8 cellular contexts compared by ENCODE assay signal in the genomic region with DNA sequence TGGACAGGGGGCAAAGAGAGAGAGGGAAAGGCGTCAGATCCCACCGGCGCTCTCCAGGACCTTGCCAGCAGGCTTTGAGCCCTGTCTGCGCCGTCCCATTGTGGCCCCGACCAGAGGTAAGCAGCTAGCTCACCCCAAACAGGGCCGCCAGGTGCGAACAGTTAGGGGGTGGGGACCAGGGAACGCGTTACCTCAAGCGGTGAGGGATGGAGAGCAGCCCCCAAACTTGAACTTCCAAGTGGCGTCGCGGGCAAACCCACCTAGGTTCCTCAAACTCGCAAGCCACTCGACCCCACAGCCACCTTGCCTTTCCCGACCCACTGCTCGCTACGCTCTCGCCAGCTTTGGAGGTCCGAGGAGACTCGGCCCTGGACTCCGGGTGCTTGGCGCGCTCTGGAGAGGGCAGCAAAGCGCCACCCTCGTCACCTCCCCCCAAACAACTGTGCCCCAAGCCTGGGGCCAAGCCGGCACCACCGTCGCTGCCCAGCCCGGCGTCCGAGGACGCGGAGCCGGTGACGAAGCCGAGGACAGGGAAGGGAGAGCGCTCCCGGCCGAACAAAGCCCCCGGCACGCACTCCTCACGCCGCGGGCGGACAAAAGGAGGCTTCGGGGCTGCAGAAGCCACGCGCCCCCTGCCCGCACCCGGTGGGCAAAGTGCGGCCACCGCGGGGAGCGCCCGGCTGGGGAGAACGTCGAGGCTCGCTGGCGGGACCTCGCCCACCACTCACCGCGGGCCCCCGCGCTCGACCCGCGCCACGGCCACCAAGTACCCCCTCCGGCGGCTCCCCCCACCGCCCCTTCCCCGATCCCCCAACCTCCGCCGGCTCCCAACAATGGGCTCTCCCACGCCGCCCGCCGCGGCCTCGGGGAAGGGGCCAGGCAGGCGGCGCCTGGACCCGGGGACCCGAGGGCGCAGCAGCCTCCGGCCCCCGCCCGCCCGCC. TPM values are rescaled to one million over a fixed set of nuclear protein-coding genes. Genes with fewer than 3 reads are reported as not detected.
A peak's percentile ranks its signal among the peaks of the same experiment; 100 is the strongest.
DNase-seq lines count a peak whose midpoint lies in the region; ATAC-seq and TF ChIP-seq lines count a peak whose summit lies in the region.

No MANE protein-coding gene starts in this region.

- H3K9me3 Mint-ChIP-seq in dendritic cell treated with granulocyte-macrophage colony-stimulating factor and Interleukin-4, amounts not matched to agents 40 ng/mL and 50 ng/mL, for 4 days, result no peaks in the 10 kb centered on the region

- no peaks in the 10 kb centered on the region for H3K27me3 ChIP-seq in Panc1 (ENCODE audit: control insufficient read depth, insufficient read depth, low read length)
- no peaks in the 10 kb centered on the region for H3K27me3 ChIP-seq in uterus

- no peak; the same call in 1 of the 2 replicates for TF ChIP-seq CTCF in Panc1 (IDR thresholded peaks at IDR 0.05)
- peak in 1 of 4 experiments; percentile 10 for TF ChIP-seq CTCF in uterus (IDR thresholded peaks at IDR 0.05)

- TF ChIP-seq POLR2A in uterus (IDR thresholded peaks at IDR 0.05), result peak in 1 of 2 donors; percentile 16

- ATAC-seq in Panc1, result 0 out of 2 replicates have a peak, but pooled peaks have one; percentile 22
- no peak for ATAC-seq in HG03354 (IDR thresholded peaks at IDR 0.05; ENCODE audit: poor library complexity, severe bottlenecking, unreplicated experiment)

- H3K4me3 ChIP-seq in Panc1 (ENCODE audit: low read depth in 2 of 2, low read length in 2 of 2) (peak overlapping the region; percentile 48 to 57), mesodermal cell (ENCODE audit: extremely low read depth, insufficient read depth, low read length, poor library complexity, severe bottlenecking) (peak overlapping the region; percentile 91), uterus (peak overlapping the region; percentile 57 to 97)

- BruUV-seq in Panc1 (replicated peaks; lab: Mats Ljungman, UMichigan), result no TSS peak

- H3K36me3 Mint-ChIP-seq in dendritic cell treated with granulocyte-macrophage colony-stimulating factor and Interleukin-4, amounts not matched to agents 40 ng/mL and 50 ng/mL, for 4 days (ENCODE audit: low read depth), result peaks cover 44% of the 10 kb centered on the region

- H3K4me1 Mint-ChIP-seq in dendritic cell treated with granulocyte-macrophage colony-stimulating factor and Interleukin-4, amounts not matched to agents 40 ng/mL and 50 ng/mL, for 4 days (ENCODE audit: low read depth), result peaks cover 63% of the 10 kb centered on the region

- in situ Hi-C loops in Panc1 (cut with HindIII; ENCODE audit: low pct_unique_long_range_greater_than_20kb, low sequenced_read_pairs), result no loop called here

- H3K4me1 ChIP-seq in Panc1 (ENCODE audit: control insufficient read depth, insufficient read depth, low read length), result peaks cover 19% of the 10 kb centered on the region
- H3K4me1 ChIP-seq in mesodermal cell (ENCODE audit: control insufficient read depth, insufficient read depth, low read length, poor library complexity, severe bottlenecking), result peaks cover 36% of the 10 kb centered on the region
- H3K4me1 ChIP-seq in uterus, result peaks cover 9 to 12% of the 10 kb centered on the region in 2 donors

- CTCF ChIA-PET in Panc1 (lab: Charles Lee), result interaction anchor here (0.7 kb wide), 1 partner anchor 240 kb away, joined by 5 read pairs; no protein-coding TSS in a partner anchor

- no peaks in the 10 kb centered on the region for H3K27me3 Mint-ChIP-seq in dendritic cell treated with granulocyte-macrophage colony-stimulating factor and Interleukin-4, amounts not matched to agents 40 ng/mL and 50 ng/mL, for 4 days

- POLR2A ChIA-PET in Panc1 (lab: Charles Lee), result no interaction called here

- DNase-seq in activated effector memory CD4-positive, alpha-beta T cell treated with anti-CD3 and anti-CD28 coated beads, Interleukin-2, amount 50 U/mL, for 16 hours, result peak; percentile 67
- DNase-seq in activated effector memory CD4-positive, alpha-beta T cell treated with Interleukin-2 at 50 U/mL for 16 hours, result no peak
- DNase-seq in Panc1 (ENCODE audit: low read depth, low spot score), result no peak
- no peak for DNase-seq in uterus
- DNase-seq in DMS153 (lab: John Stamatoyannopoulos, UW), result no peak

- intact Hi-C loops in Panc1 (cut with micrococcal nuclease; ENCODE audit: unreplicated experiment), result no loop called here
- intact Hi-C loops in dendritic cell treated with granulocyte-macrophage colony-stimulating factor and Interleukin-4, amounts not matched to agents 40 ng/mL and 50 ng/mL, for 4 days (cut with micrococcal nuclease), result loop anchor here (5.0 kb wide), 1 partner anchor 353 kb away; a partner anchor contains a TSS
- intact Hi-C loops in uterus (cut with DNase I; ENCODE audit: low total_unique reads), result loop anchor here (5.0 kb wide), 1 partner anchor 133 kb away; no protein-coding TSS in a partner anchor

- H3K27ac ChIP-seq in Panc1 (ENCODE audit: low read length), result no peak overlapping the region
- peak overlapping the region; percentile 23 for H3K27ac ChIP-seq in mesodermal cell (ENCODE audit: low read depth, low read length, severe bottlenecking)
- peak overlapping the region; percentile 74 to 96 for H3K27ac ChIP-seq in uterus

- H3K4me3 Mint-ChIP-seq in dendritic cell treated with granulocyte-macrophage colony-stimulating factor and Interleukin-4, amounts not matched to agents 40 ng/mL and 50 ng/mL, for 4 days, result peak overlapping the region; percentile 82

- no peaks in the 10 kb centered on the region for H3K36me3 ChIP-seq in Panc1 (ENCODE audit: control insufficient read depth, insufficient read depth, low read length)
- peaks cover 42% of the 10 kb centered on the region for H3K36me3 ChIP-seq in mesodermal cell (ENCODE audit: control insufficient read depth, insufficient read depth, low read length)
- H3K36me3 ChIP-seq in uterus, result no peaks in the 10 kb centered on the region

- H3K27ac Mint-ChIP-seq in dendritic cell treated with granulocyte-macrophage colony-stimulating factor and Interleukin-4, amounts not matched to agents 40 ng/mL and 50 ng/mL, for 4 days, result peak overlapping the region; percentile 0

- 0 to 1% methylated on average over 51 to 64 of the region's 91 CpGs for WGBS in mesodermal cell (ENCODE audit: insufficient coverage in 2 of 2), 2 experiments

- H3K9me3 ChIP-seq in Panc1 (ENCODE audit: control insufficient read depth, insufficient read depth, low read depth, low read length), result no peaks in the 10 kb centered on the region
- no peaks in the 10 kb centered on the region for H3K9me3 ChIP-seq in mesodermal cell (ENCODE audit: control insufficient read depth, low read length)
- no peaks in the 10 kb centered on the region for H3K9me3 ChIP-seq in uterus

RNA-seq across cellular contexts. Expression of a gene that starts 1.0 kb away (rescaled TPM):
- 22.5 TPM for total RNA-seq in Panc1 (2021; ENCODE audit: unreplicated experiment)
- polyA plus RNA-seq in Panc1 (2012; ENCODE audit: insufficient read length), result 22.7 TPM
- 141 TPM for polyA plus RNA-seq in mesodermal cell (2013, experiment 1 of 2)
- 120 TPM for polyA plus RNA-seq in mesodermal cell (2013, experiment 2 of 2)
- 100 to 1,000 TPM in 1 of 4 donors, 10 to 100 TPM in 3; 19.7 to 125 (median 31.4) TPM for total RNA-seq in uterus
